ENCODE assay signal across 1 cellular context in the genomic region with DNA sequence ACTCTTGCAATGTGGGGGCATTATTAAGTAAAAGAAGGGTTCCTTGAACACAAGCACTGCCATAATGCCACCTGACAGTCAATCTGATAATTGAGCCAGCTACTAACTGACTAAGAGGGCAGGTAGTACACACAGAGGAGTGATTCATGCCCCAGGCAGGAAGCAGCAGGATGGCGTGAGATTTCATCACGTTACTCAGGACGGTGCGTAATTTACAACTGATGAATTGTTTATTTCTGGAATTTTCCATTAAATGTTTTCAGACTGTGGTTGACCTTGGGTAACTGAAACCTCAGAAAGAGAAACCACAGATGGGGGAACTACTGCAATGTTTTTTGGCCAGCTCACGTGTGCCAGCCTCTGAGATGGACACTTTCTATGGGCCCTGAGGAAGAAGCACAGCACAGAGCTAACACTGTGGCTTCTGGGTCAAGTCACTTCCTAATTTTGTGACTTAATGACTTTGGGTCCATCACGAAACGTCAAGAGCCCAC.
TF ChIP-seq lines count a peak whose summit lies in the region.

No MANE protein-coding gene starts in this region.

TF ChIP-seq in K562, 482 proteins besides CTCF, POLR2A, EP300 and RAD21 (continued from another document and continues in another):
- TF ChIP-seq, protein P1, sequence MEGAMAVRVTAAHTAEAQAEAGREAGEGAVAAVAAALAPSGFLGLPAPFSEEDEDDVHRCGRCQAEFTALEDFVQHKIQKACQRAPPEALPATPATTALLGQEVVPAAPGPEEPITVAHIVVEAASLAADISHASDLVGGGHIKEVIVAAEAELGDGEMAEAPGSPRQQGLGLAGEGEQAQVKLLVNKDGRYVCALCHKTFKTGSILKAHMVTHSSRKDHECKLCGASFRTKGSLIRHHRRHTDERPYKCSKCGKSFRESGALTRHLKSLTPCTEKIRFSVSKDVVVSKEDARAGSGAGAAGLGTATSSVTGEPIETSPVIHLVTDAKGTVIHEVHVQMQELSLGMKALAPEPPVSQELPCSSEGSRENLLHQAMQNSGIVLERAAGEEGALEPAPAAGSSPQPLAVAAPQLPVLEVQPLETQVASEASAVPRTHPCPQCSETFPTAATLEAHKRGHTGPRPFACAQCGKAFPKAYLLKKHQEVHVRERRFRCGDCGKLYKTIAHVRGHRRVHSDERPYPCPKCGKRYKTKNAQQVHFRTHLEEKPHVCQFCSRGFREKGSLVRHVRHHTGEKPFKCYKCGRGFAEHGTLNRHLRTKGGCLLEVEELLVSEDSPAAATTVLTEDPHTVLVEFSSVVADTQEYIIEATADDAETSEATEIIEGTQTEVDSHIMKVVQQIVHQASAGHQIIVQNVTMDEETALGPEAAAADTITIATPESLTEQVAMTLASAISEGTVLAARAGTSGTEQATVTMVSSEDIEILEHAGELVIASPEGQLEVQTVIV (CRISPR knock-in tag; IDR thresholded peaks at IDR 0.05; ENCODE audit: borderline replicate concordance) = no peak
- TF ChIP-seq, protein P2, sequence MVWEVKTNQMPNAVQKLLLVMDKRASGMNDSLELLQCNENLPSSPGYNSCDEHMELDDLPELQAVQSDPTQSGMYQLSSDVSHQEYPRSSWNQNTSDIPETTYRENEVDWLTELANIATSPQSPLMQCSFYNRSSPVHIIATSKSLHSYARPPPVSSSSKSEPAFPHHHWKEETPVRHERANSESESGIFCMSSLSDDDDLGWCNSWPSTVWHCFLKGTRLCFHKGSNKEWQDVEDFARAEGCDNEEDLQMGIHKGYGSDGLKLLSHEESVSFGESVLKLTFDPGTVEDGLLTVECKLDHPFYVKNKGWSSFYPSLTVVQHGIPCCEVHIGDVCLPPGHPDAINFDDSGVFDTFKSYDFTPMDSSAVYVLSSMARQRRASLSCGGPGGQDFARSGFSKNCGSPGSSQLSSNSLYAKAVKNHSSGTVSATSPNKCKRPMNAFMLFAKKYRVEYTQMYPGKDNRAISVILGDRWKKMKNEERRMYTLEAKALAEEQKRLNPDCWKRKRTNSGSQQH (CRISPR knock-in tag; IDR thresholded peaks at IDR 0.05) = no peak
- TF ChIP-seq PRMT5 (CRISPR knock-in tag; IDR thresholded peaks at IDR 0.05) (no peak), ZNF436 (CRISPR knock-in tag; IDR thresholded peaks at IDR 0.05) (no peak), SNRNP70 (optimal IDR thresholded peaks at IDR 0.05; ENCODE audit: low read depth, low read length) (no peak), MYBL2 (IDR thresholded peaks at IDR 0.05; ENCODE audit: low read depth) (no peak), MYBL2 (CRISPR knock-in tag; IDR thresholded peaks at IDR 0.05; ENCODE audit: borderline replicate concordance) (no peak), HIVEP1 (CRISPR knock-in tag; IDR thresholded peaks at IDR 0.05) (no peak), GABPA (tag; conservative IDR thresholded peaks at IDR 0.05; ENCODE audit: low read depth) (peak; percentile 45; the same call in 1 of the 2 replicates), ZNF263 (CRISPR knock-in tag; IDR thresholded peaks at IDR 0.05; ENCODE audit: borderline replicate concordance) (no peak), MBD2 (IDR thresholded peaks at IDR 0.05; ENCODE audit: borderline replicate concordance, low read depth) (no peak), RAD51 (IDR thresholded peaks at IDR 0.05; ENCODE audit: borderline replicate concordance, low read depth) (no peak), ZNF764 (CRISPR knock-in tag; IDR thresholded peaks at IDR 0.05; ENCODE audit: low read depth) (no peak), SMARCA5 (IDR thresholded peaks at IDR 0.05) (no peak), ZNF695 (CRISPR knock-in tag; IDR thresholded peaks at IDR 0.05) (no peak), HLTF (IDR thresholded peaks at IDR 0.05) (no peak), ARHGAP35 (IDR thresholded peaks at IDR 0.05; ENCODE audit: partially characterized antibody) (no peak), SUPT5H (IDR thresholded peaks at IDR 0.05) (no peak), ZNF444 (CRISPR knock-in tag; IDR thresholded peaks at IDR 0.05) (no peak), BRCA1 (IDR thresholded peaks at IDR 0.05) (no peak), BRCA1 (CRISPR knock-in tag; IDR thresholded peaks at IDR 0.05) (no peak), CC2D1A (IDR thresholded peaks at IDR 0.05) (no peak), JUN (IDR thresholded peaks at IDR 0.05; ENCODE audit: borderline replicate concordance, low read depth, low read length) (peak; percentile 77), JUN (CRISPR knock-in tag; IDR thresholded peaks at IDR 0.05; ENCODE audit: borderline replicate concordance) (no peak), HMG20A (CRISPR knock-in tag; conservative IDR thresholded peaks at IDR 0.05) (no peak), NFYB (IDR thresholded peaks at IDR 0.05; ENCODE audit: extremely low read depth, insufficient read length) (no peak), FOSL1 (tag; conservative IDR thresholded peaks at IDR 0.05) (peak; percentile 92), C11orf30 (IDR thresholded peaks at IDR 0.05; ENCODE audit: low read depth) (no peak), ZNF354B (CRISPR knock-in tag; IDR thresholded peaks at IDR 0.05) (no peak), PYGO2 (tag; IDR thresholded peaks at IDR 0.05) (no peak), DPF2 (IDR thresholded peaks at IDR 0.05) (peak; percentile 33; the same call in 1 of the 2 replicates), ZBTB7A (IDR thresholded peaks at IDR 0.05; ENCODE audit: borderline replicate concordance, control insufficient read depth, low read depth, low read length) (no peak), ZFP36 (IDR thresholded peaks at IDR 0.05; ENCODE audit: low read depth, low read length, partially characterized antibody) (no peak), WHSC1 (IDR thresholded peaks at IDR 0.05; ENCODE audit: low read length) (no peak), CAMTA2 (CRISPR knock-in tag; conservative IDR thresholded peaks at IDR 0.05) (no peak), ZNF217 (CRISPR knock-in tag; IDR thresholded peaks at IDR 0.05) (no peak), CBFB (CRISPR knock-in tag; IDR thresholded peaks at IDR 0.05) (no peak), HDAC8 (tag; IDR thresholded peaks at IDR 0.05) (no peak), ZNF561 (CRISPR knock-in tag; conservative IDR thresholded peaks at IDR 0.05) (no peak), SAFB (IDR thresholded peaks at IDR 0.05; ENCODE audit: borderline replicate concordance, low read depth, low read length) (no peak), TEAD1 (CRISPR knock-in tag; IDR thresholded peaks at IDR 0.05) (no peak), NR2C2 (CRISPR knock-in tag; IDR thresholded peaks at IDR 0.05) (no peak), NR2C2 (tag; IDR thresholded peaks at IDR 0.05) (peak; percentile 65; the same call in 1 of the 2 replicates), ATF7 (IDR thresholded peaks at IDR 0.05) (peak; percentile 42; the same call in 1 of the 2 replicates), MTA1 (IDR thresholded peaks at IDR 0.05; ENCODE audit: borderline replicate concordance) (no peak), RBM34 (IDR thresholded peaks at IDR 0.05; ENCODE audit: borderline replicate concordance, insufficient read depth, low read length) (no peak), HOXB6 (CRISPR knock-in tag; IDR thresholded peaks at IDR 0.05; ENCODE audit: borderline replicate concordance) (no peak), ZNF586 (CRISPR knock-in tag; conservative IDR thresholded peaks at IDR 0.05) (no peak)
- TF ChIP-seq, protein P3, sequence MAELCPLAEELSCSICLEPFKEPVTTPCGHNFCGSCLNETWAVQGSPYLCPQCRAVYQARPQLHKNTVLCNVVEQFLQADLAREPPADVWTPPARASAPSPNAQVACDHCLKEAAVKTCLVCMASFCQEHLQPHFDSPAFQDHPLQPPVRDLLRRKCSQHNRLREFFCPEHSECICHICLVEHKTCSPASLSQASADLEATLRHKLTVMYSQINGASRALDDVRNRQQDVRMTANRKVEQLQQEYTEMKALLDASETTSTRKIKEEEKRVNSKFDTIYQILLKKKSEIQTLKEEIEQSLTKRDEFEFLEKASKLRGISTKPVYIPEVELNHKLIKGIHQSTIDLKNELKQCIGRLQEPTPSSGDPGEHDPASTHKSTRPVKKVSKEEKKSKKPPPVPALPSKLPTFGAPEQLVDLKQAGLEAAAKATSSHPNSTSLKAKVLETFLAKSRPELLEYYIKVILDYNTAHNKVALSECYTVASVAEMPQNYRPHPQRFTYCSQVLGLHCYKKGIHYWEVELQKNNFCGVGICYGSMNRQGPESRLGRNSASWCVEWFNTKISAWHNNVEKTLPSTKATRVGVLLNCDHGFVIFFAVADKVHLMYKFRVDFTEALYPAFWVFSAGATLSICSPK (IDR thresholded peaks at IDR 0.05; ENCODE audit: borderline replicate concordance) = no peak
- TF ChIP-seq, protein P4, sequence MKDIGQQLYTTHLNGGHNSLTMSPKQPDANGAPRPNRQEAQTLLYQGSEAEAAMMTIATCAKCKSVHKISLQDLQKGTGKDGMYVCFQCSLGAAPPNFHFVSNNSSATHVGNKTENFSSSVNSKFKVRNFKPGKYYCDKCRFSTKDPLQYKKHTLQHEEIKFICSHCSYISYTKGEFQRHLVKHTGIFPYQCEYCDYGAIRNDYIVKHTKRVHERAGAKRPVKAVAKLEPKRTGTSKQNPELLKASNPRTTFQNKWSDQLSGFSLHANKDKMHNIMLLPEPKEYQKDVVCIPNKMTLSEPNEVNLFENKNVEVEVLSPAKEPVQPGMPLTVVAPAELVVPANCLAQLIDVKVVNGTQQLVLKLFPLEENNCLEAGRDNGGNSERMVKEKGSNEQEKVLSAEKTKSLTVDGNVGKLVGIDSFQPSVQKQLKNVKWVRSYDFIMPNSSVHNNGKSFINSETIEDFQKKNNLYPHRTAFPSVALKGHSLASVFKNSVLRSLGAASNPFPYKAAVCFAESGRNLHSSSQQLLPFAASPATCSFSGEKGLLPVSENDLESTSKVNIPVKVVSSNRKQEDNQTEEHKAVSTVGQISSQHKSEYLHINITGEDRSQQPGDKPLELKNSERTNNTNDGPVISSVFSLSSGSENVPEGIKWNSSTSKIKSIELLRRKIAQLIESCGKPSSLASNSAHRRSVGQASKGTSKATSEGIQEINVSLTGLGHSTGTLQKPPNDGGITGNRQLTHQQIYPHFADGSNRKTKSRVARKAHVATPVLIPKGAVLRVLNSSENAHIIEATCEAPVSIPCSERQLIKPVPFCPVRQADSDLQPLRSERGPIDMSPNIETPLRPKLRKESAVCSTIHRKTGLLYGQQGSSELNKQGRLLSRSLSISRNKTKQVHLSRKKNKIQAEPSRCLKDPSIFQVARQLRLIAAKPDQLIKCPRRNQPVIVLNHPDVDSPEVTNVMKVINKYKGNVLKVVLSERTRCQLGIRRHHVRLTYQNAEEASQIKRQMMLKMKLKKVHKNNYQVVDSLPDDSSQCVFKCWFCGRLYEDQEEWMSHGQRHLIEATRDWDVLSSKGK (CRISPR knock-in tag; IDR thresholded peaks at IDR 0.05) = no peak
- TF ChIP-seq, protein P5, sequence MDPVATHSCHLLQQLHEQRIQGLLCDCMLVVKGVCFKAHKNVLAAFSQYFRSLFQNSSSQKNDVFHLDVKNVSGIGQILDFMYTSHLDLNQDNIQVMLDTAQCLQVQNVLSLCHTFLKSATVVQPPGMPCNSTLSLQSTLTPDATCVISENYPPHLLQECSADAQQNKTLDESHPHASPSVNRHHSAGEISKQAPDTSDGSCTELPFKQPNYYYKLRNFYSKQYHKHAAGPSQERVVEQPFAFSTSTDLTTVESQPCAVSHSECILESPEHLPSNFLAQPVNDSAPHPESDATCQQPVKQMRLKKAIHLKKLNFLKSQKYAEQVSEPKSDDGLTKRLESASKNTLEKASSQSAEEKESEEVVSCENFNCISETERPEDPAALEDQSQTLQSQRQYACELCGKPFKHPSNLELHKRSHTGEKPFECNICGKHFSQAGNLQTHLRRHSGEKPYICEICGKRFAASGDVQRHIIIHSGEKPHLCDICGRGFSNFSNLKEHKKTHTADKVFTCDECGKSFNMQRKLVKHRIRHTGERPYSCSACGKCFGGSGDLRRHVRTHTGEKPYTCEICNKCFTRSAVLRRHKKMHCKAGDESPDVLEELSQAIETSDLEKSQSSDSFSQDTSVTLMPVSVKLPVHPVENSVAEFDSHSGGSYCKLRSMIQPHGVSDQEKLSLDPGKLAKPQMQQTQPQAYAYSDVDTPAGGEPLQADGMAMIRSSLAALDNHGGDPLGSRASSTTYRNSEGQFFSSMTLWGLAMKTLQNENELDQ (CRISPR knock-in tag; IDR thresholded peaks at IDR 0.05; ENCODE audit: borderline replicate concordance) = no peak
- TF ChIP-seq, protein P6, sequence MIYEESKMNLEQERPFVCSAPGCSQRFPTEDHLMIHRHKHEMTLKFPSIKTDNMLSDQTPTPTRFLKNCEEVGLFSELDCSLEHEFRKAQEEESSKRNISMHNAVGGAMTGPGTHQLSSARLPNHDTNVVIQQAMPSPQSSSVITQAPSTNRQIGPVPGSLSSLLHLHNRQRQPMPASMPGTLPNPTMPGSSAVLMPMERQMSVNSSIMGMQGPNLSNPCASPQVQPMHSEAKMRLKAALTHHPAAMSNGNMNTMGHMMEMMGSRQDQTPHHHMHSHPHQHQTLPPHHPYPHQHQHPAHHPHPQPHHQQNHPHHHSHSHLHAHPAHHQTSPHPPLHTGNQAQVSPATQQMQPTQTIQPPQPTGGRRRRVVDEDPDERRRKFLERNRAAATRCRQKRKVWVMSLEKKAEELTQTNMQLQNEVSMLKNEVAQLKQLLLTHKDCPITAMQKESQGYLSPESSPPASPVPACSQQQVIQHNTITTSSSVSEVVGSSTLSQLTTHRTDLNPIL (CRISPR knock-in tag; IDR thresholded peaks at IDR 0.05) = no peak
- TF ChIP-seq, protein P7, sequence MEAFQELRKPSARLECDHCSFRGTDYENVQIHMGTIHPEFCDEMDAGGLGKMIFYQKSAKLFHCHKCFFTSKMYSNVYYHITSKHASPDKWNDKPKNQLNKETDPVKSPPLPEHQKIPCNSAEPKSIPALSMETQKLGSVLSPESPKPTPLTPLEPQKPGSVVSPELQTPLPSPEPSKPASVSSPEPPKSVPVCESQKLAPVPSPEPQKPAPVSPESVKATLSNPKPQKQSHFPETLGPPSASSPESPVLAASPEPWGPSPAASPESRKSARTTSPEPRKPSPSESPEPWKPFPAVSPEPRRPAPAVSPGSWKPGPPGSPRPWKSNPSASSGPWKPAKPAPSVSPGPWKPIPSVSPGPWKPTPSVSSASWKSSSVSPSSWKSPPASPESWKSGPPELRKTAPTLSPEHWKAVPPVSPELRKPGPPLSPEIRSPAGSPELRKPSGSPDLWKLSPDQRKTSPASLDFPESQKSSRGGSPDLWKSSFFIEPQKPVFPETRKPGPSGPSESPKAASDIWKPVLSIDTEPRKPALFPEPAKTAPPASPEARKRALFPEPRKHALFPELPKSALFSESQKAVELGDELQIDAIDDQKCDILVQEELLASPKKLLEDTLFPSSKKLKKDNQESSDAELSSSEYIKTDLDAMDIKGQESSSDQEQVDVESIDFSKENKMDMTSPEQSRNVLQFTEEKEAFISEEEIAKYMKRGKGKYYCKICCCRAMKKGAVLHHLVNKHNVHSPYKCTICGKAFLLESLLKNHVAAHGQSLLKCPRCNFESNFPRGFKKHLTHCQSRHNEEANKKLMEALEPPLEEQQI (IDR thresholded peaks at IDR 0.05) = no peak
- TF ChIP-seq, protein P8, sequence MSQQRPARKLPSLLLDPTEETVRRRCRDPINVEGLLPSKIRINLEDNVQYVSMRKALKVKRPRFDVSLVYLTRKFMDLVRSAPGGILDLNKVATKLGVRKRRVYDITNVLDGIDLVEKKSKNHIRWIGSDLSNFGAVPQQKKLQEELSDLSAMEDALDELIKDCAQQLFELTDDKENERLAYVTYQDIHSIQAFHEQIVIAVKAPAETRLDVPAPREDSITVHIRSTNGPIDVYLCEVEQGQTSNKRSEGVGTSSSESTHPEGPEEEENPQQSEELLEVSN (IDR thresholded peaks at IDR 0.05; ENCODE audit: borderline replicate concordance in 1 of 2, extremely low read depth in 1 of 2, insufficient read depth in 1 of 2, insufficient read length in 1 of 2, low read depth in 1 of 2, low read length in 1 of 2, poor library complexity in 1 of 2, severe bottlenecking in 1 of 2) = no peak
